9 cellular contexts compared by ENCODE assay signal in genomic region chr17:20157078-20157360, GRCh38.
DNase-seq lines count a peak whose midpoint lies in the region; ATAC-seq and TF ChIP-seq lines count a peak whose summit lies in the region.
"Had no signal": no experiment of that assay in that cellular context is flagged by ENCODE, and none has a peak within 500 bp of the region (broad histone marks: within the 10 kb centered on the region; RNA-seq: fewer than 3 reads in every experiment).

No MANE protein-coding gene starts in this region.

- H3K27ac Mint-ChIP-seq in dendritic cell treated with granulocyte-macrophage colony-stimulating factor and Interleukin-4, amounts not matched to agents 40 ng/mL and 50 ng/mL, for 4 days, result peak overlapping the region; percentile 76
- H3K27ac Mint-ChIP-seq in naive thymus-derived CD8-positive, alpha-beta T cell, result no peak overlapping the region

- H3K4me3 Mint-ChIP-seq in dendritic cell treated with granulocyte-macrophage colony-stimulating factor and Interleukin-4, amounts not matched to agents 40 ng/mL and 50 ng/mL, for 4 days, result peak overlapping the region; percentile 70
- H3K4me3 Mint-ChIP-seq in naive thymus-derived CD8-positive, alpha-beta T cell, result peak overlapping the region in 9 of 10 donors; percentile 79 to 91 (median 86)

- peaks cover 12% of the 10 kb centered on the region for H3K4me1 Mint-ChIP-seq in dendritic cell treated with granulocyte-macrophage colony-stimulating factor and Interleukin-4, amounts not matched to agents 40 ng/mL and 50 ng/mL, for 4 days (ENCODE audit: low read depth)
- peaks cover 4 to 7% (median 5%) of the 10 kb centered on the region in 4 donors for H3K4me1 Mint-ChIP-seq in naive thymus-derived CD8-positive, alpha-beta T cell

- DNase-seq in AG10803 (ENCODE audit: low read depth) (no peak), LNCaP clone FGC (ENCODE audit: low read depth) (no peak), KG1 (lab: John Stamatoyannopoulos, UW) (no peak), mesenteric fat pad (ENCODE audit: low spot score) (no peak), retina (no peak)
- no peak for DNase-seq in naive thymus-derived CD8-positive, alpha-beta T cell
- DNase-seq: NCI-H446 had no signal

- H3K36me3 Mint-ChIP-seq in dendritic cell treated with granulocyte-macrophage colony-stimulating factor and Interleukin-4, amounts not matched to agents 40 ng/mL and 50 ng/mL, for 4 days (ENCODE audit: low read depth), result peaks cover 15% of the 10 kb centered on the region
- no peaks in the 10 kb centered on the region for H3K36me3 Mint-ChIP-seq in naive thymus-derived CD8-positive, alpha-beta T cell

- intact Hi-C loops in dendritic cell treated with granulocyte-macrophage colony-stimulating factor and Interleukin-4, amounts not matched to agents 40 ng/mL and 50 ng/mL, for 4 days (cut with micrococcal nuclease), result loop anchor here (5.0 kb wide), 1 partner anchor 35 kb away; no protein-coding TSS in a partner anchor

- ATAC-seq in naive thymus-derived CD8-positive, alpha-beta T cell, result no peak
- ATAC-seq in GM21825 (IDR thresholded peaks at IDR 0.05; ENCODE audit: unreplicated experiment), result no peak

- no peak for TF ChIP-seq CTCF in AG10803 (conservative IDR thresholded peaks at IDR 0.05; ENCODE audit: low read length)
- no peak for TF ChIP-seq CTCF in LNCaP clone FGC (IDR thresholded peaks at IDR 0.05; ENCODE audit: control insufficient read depth, extremely low read depth, insufficient read depth)

- peak overlapping the region; percentile 64 for H3K4me3 ChIP-seq in AG10803 (ENCODE audit: low read length)
- peak overlapping the region; percentile 85 for H3K4me3 ChIP-seq in LNCaP clone FGC (ENCODE audit: low read depth, low read length)

- peaks cover 2% of the 10 kb centered on the region for H3K27me3 Mint-ChIP-seq in dendritic cell treated with granulocyte-macrophage colony-stimulating factor and Interleukin-4, amounts not matched to agents 40 ng/mL and 50 ng/mL, for 4 days
- H3K27me3 Mint-ChIP-seq in naive thymus-derived CD8-positive, alpha-beta T cell, result peaks cover 0 to 11% (median 4%) of the 10 kb centered on the region in 5 donors

- POLR2A ChIA-PET in naive thymus-derived CD8-positive, alpha-beta T cell (lab: Charles Lee), result no interaction called here

- no peaks in the 10 kb centered on the region for H3K9me3 Mint-ChIP-seq in dendritic cell treated with granulocyte-macrophage colony-stimulating factor and Interleukin-4, amounts not matched to agents 40 ng/mL and 50 ng/mL, for 4 days
- H3K9me3 Mint-ChIP-seq in naive thymus-derived CD8-positive, alpha-beta T cell, result no peaks in the 10 kb centered on the region
